In genomic region chr7:135205850-135206249, GRCh38 we compare ENCODE assay signal across 1 cellular context.
TF ChIP-seq lines count a peak whose summit lies in the region.

No MANE protein-coding gene starts in this region.

TF ChIP-seq in H1, 55 proteins besides CTCF, POLR2A, EP300 and RAD21:
- no peak for TF ChIP-seq HDAC6 (IDR thresholded peaks at IDR 0.05; ENCODE audit: low read depth, low read length)
- no peak for TF ChIP-seq NRF1 (IDR thresholded peaks at IDR 0.05; ENCODE audit: low read depth, low read length)
- TF ChIP-seq CHD1 (IDR thresholded peaks at IDR 0.05; ENCODE audit: low read depth, low read length), result no peak
- no peak for TF ChIP-seq JUN (IDR thresholded peaks at IDR 0.05; ENCODE audit: low read depth, low read length)
- TF ChIP-seq TEAD4 (IDR thresholded peaks at IDR 0.05; ENCODE audit: low read depth, low read length), result no peak
- TF ChIP-seq CREB1 (IDR thresholded peaks at IDR 0.05), result no peak
- no peak for TF ChIP-seq ATF3 (IDR thresholded peaks at IDR 0.05; ENCODE audit: insufficient read depth, low read depth, low read length)
- TF ChIP-seq SIX5 (IDR thresholded peaks at IDR 0.05; ENCODE audit: low read depth, low read length), result no peak
- no peak for TF ChIP-seq TAF1 (IDR thresholded peaks at IDR 0.05; ENCODE audit: low read depth, low read length)
TF ChIP-seq in H1: peak in this region for 0.
